Comparison of ENCODE assay signal across 26 cellular contexts in the genomic region with DNA sequence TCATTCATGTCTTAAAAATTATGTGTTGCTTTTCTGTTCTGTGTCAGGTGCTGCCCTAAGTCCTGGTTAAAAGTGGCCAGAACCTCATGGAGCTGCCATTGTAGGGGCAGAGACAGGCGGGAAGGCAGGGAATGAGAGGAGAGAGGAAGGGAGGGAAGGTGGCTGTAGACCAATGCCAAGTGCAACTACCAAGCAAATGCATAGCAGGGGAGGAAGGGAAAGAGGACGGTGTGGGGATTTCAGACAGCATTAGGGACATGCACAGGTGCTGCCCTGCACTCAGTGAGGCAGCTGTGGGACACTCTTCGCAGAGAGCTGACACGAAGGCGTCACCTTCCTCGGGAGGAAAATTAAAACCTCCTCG. TPM values are rescaled to one million over a fixed set of nuclear protein-coding genes. Genes with fewer than 3 reads are reported as not detected.
"Had no signal": no experiment of that assay in that cellular context is flagged by ENCODE, and none has a peak within 500 bp of the region (broad histone marks: within the 10 kb centered on the region; RNA-seq: fewer than 3 reads in every experiment).

No MANE protein-coding gene starts in this region.

- H3K9ac ChIP-seq: KMS-11 had no signal

- H3K4me3 ChIP-seq: K562, SJSA1, SK-N-MC had no signal

- ATAC-seq: HepG2, K562, Panc1, PC-3 had no signal

- H3K27me3 ChIP-seq: SJSA1 had no signal

- H3K4me2 ChIP-seq: KMS-11 had no signal

- DNase-seq: Kasumi-1, MM.1S, NCI-H1092 treated with DMSO at 0.1 percent for 48 hours, NCI-H1436, NCI-H187, NCI-H2029, NCI-H2081 treated with DMSO at 0.1 percent for 48 hours, NCI-H2171, NCI-H226, NCI-H446, NCI-H510A, NCI-H524 treated with DMSO at 0.1 percent for 48 hours, NCI-H69, NCI-H774, PC-3, SIG-M5 had no signal

- H3K9me3 ChIP-seq: SJSA1 had no signal

- H3K4me1 ChIP-seq: SJSA1 had no signal

- H3K27ac ChIP-seq: KMS-11, RWPE1, SJSA1, SK-N-MC had no signal

- H3K36me3 ChIP-seq: SJSA1 had no signal

RNA-seq across cellular contexts. Expression of a gene that starts 21.0 kb away (rescaled TPM):
- total RNA-seq: HepG2, HT1080, K562, M059J, PC-3, SJSA1 had no signal
- polyA plus RNA-seq: HepG2, IgD-negative memory B cell, K562 had no signal
